In the genomic region with DNA sequence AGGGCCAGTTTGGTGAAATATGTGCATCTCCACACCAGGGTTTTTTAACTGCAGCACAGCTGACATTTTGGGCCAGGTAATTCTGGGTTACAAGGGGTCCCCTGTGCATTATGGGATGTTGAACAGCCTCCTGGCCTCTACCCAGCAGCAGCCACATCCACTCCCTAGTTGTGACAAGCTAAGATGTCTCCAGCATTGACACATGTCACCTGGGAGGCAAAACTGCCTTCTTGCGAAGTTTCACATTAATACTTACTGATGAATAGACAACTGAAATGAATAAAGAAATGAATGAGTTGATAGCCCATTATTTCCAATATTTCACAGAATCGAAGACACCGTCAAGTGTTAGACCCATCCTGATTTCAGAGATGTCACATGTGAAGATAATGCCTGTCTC, we compare ENCODE assay signal across 7 cellular contexts.
"Had no signal": no experiment of that assay in that cellular context is flagged by ENCODE, and none has a peak within 500 bp of the region (broad histone marks: within the 10 kb centered on the region; RNA-seq: fewer than 3 reads in every experiment).

No MANE protein-coding gene starts in this region.

- ATAC-seq: HepG2 had no signal

- H3K27me3 Mint-ChIP-seq: IgD-negative memory B cell had no signal

- H3K27ac ChIP-seq: HL-60 had no signal

- FAIRE-seq: HepG2, HTR-8/SVneo had no signal

- H3K27ac Mint-ChIP-seq: IgD-negative memory B cell had no signal

- DNase-seq: IMR-90, KBM-7, KG1 had no signal
